8 cellular contexts compared by ENCODE assay signal in genomic region chr4:26860922-26861433, GRCh38. TPM values are rescaled to one million over a fixed set of nuclear protein-coding genes. Genes with fewer than 3 reads are reported as not detected.
DNase-seq lines count a peak whose midpoint lies in the region; ATAC-seq and TF ChIP-seq lines count a peak whose summit lies in the region.

No MANE protein-coding gene starts in this region.

- no peak for TF ChIP-seq POLR2A in gastrocnemius medialis (IDR thresholded peaks at IDR 0.05)

- H3K36me3 Mint-ChIP-seq in CD8-positive, alpha-beta memory T cell = peaks cover 0 to 17% (median 1%) of the 10 kb centered on the region in 3 donors

- CTCF ChIA-PET in CD8-positive, alpha-beta memory T cell (lab: Charles Lee) = interaction anchor here (0.8 to 6.5 kb wide), 16 partner anchors 12 to 276 kb away, joined by 3 to 51 read pairs (median 4); no protein-coding TSS in a partner anchor

- H3K4me1 ChIP-seq in CD8-positive, alpha-beta memory T cell (ENCODE audit: insufficient read depth, low read length) = peaks cover 61% of the 10 kb centered on the region
- H3K4me1 ChIP-seq in hepatocyte (ENCODE audit: insufficient read depth) (peaks cover 27% of the 10 kb centered on the region), gastrocnemius medialis (peaks cover 47 to 54% of the 10 kb centered on the region in 2 donors)

- no peaks in the 10 kb centered on the region for H3K36me3 ChIP-seq in CD8-positive, alpha-beta memory T cell (ENCODE audit: insufficient read depth, low read length)
- H3K36me3 ChIP-seq in hepatocyte (replicated peaks; ENCODE audit: insufficient read depth, low read depth) (no peaks in the 10 kb centered on the region), gastrocnemius medialis (no peaks in the 10 kb centered on the region)

- H3K4me3 ChIP-seq in CD8-positive, alpha-beta memory T cell (ENCODE audit: low read length) = peak overlapping the region; percentile 84
- H3K4me3 ChIP-seq in hepatocyte (peak overlapping the region; percentile 82), gastrocnemius medialis (peak overlapping the region; percentile 76 to 84 (median 78))

- ATAC-seq in GM19467 (IDR thresholded peaks at IDR 0.05; ENCODE audit: unreplicated experiment) (peak; percentile 24), HG03521 (IDR thresholded peaks at IDR 0.05; ENCODE audit: unreplicated experiment) (peak; percentile 17), gastrocnemius medialis (peak; percentile 38 to 48)

- POLR2A ChIA-PET in CD8-positive, alpha-beta memory T cell (lab: Charles Lee) = interaction anchor here (0.6 to 3.3 kb wide), 13 partner anchors 13 to 947 kb away, joined by 3 to 96 read pairs (median 4); partner anchors contain the start of genes SMIM20 and TBC1D19

- no peaks in the 10 kb centered on the region for H3K27me3 ChIP-seq in CD8-positive, alpha-beta memory T cell (ENCODE audit: insufficient read depth, low read length, poor library complexity, severe bottlenecking)
- no peaks in the 10 kb centered on the region for H3K27me3 ChIP-seq in hepatocyte
- no peaks in the 10 kb centered on the region for H3K27me3 ChIP-seq in gastrocnemius medialis

- H3K27ac Mint-ChIP-seq in CD8-positive, alpha-beta memory T cell = peak overlapping the region; percentile 89 to 100 (median 99)

- peaks cover 41% of the 10 kb centered on the region for H3K79me2 ChIP-seq in hepatocyte

- H3K9me3 ChIP-seq in CD8-positive, alpha-beta memory T cell (ENCODE audit: low read length) = no peaks in the 10 kb centered on the region
- H3K9me3 ChIP-seq in hepatocyte (ENCODE audit: low read depth) = no peaks in the 10 kb centered on the region
- H3K9me3 ChIP-seq in gastrocnemius medialis = no peaks in the 10 kb centered on the region

- TF ChIP-seq CTCF in hepatocyte (IDR thresholded peaks at IDR 0.05; ENCODE audit: poor library complexity) (no peak), gastrocnemius medialis (IDR thresholded peaks at IDR 0.05 in 4 of 5, conservative IDR thresholded peaks at IDR 0.05 in 1 of 5) (no peak)

- DNase-seq in CD8-positive, alpha-beta memory T cell = peak in 3 of 5 donors; percentile 65 to 71 (median 66)
- DNase-seq in T-helper 1 cell = peak in 4 of 5 donors; percentile 32 to 70 (median 51)
- peak; percentile 47 for DNase-seq in amniotic stem cell (lab: John Stamatoyannopoulos, UW)
- DNase-seq in hepatocyte (ENCODE audit: low spot score) = peak; percentile 77
- DNase-seq in gastrocnemius medialis = peak; percentile 3 to 23
- no peak for DNase-seq in DMS79 (lab: John Stamatoyannopoulos, UW)

- peak overlapping the region; percentile 73 for H2AFZ ChIP-seq in hepatocyte

- H3K9me3 Mint-ChIP-seq in CD8-positive, alpha-beta memory T cell = no peaks in the 10 kb centered on the region

- WGBS in hepatocyte (ENCODE audit: low lambda C conversion rate, missing lambda C conversion rate) = 2% methylated on average over 35 of the region's 70 CpGs

- no peaks in the 10 kb centered on the region for H3K9me2 ChIP-seq in hepatocyte (replicated peaks; ENCODE audit: insufficient read depth)

- H3K4me3 Mint-ChIP-seq in CD8-positive, alpha-beta memory T cell = peak overlapping the region; percentile 94 to 99 (median 98)

- in situ Hi-C loops in gastrocnemius medialis (cut with MboI; ENCODE audit: low sequenced_read_pairs in 4 of 4) = loop anchor here in 3 of 4 donors (25.0 kb wide), 3 partner anchors 274 to 949 kb away; partner anchors contain the start of genes SMIM20 (in 3 of the 3), RBPJ (in 2 of the 3) and TBC1D19 (in 2 of the 3)

- peaks cover 0 to 3% of the 10 kb centered on the region in 2 donors for H3K27me3 Mint-ChIP-seq in CD8-positive, alpha-beta memory T cell

- H3K4me2 ChIP-seq in hepatocyte = peak overlapping the region; percentile 90

- peak overlapping the region; percentile 79 for H3K27ac ChIP-seq in CD8-positive, alpha-beta memory T cell (ENCODE audit: low read depth, low read length)
- H3K27ac ChIP-seq in hepatocyte (peak overlapping the region; percentile 85), gastrocnemius medialis (peak overlapping the region; percentile 78 to 90 (median 86))

- intact Hi-C loops in gastrocnemius medialis (cut with DNase I; ENCODE audit: low total_unique reads) = loop anchor here (2.0 to 5.0 kb wide), 3 partner anchors 108 to 946 kb away; partner anchors contain the start of gene SMIM20

- H3K4me1 Mint-ChIP-seq in CD8-positive, alpha-beta memory T cell = peaks cover 63 to 78% (median 73%) of the 10 kb centered on the region in 3 donors

- H4K20me1 ChIP-seq in hepatocyte (ENCODE audit: insufficient read depth, poor library complexity, severe bottlenecking) = peaks cover 4% of the 10 kb centered on the region

RNA-seq across cellular contexts. Expression of gene STIM2, which starts 0.3 kb away (rescaled TPM):
- total RNA-seq in CD8-positive, alpha-beta memory T cell = 10 to 100 TPM; 47.8 to 51.0 TPM
- polyA plus RNA-seq in CD8-positive, alpha-beta memory T cell = 41.4 TPM
- total RNA-seq in hepatocyte (16.5 and 17.0 TPM in 2 replicates), gastrocnemius medialis (1 to 10 TPM; 3.9 to 7.6 (median 4.9) TPM)
- 12.2 and 13.2 TPM in 2 replicates for polyA plus RNA-seq in hepatocyte
